ENCODE assay signal across 36 cellular contexts in the genomic region with DNA sequence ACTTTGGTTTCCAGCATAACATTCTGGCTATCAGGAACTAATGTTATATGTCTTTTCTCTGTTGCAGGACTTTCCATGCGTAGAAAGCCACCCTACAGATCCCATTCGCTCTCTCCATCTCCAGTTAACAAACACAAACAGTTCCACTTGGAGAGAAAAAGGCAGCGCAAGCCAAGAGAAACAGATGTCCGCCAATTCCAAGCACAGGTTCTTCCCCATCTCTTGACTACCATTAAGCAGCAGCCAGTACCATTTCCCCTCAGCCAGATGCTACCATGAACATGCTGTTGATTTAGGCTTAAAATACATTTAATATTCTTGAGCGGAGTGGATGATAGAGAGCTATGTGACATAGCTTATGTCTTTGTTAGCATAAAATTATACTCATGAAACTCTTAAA.
"Had no signal": no experiment of that assay in that cellular context is flagged by ENCODE, and none has a peak within 500 bp of the region (broad histone marks: within the 10 kb centered on the region; RNA-seq: fewer than 3 reads in every experiment).

No MANE protein-coding gene starts in this region.

- H3K4me1 Mint-ChIP-seq: activated B cell treated with CpG ODN at 0.5 μM for 24 hours; activated CD4-positive, alpha-beta memory T cell treated with anti-CD3 and anti-CD28 coated beads, Interleukin-2, amount 10 ng/mL, durations not matched to agents 7 days and 5 days; activated CD8-positive, alpha-beta memory T cell treated with anti-CD3 and anti-CD28 coated beads, Interleukin-2, amount 10 ng/mL, durations not matched to agents 7 days and 5 days; brain had no signal

- FAIRE-seq: bronchial epithelial cell had no signal

- H3K27ac Mint-ChIP-seq: activated B cell treated with CpG ODN at 0.5 μM for 24 hours; activated CD4-positive, alpha-beta memory T cell treated with anti-CD3 and anti-CD28 coated beads, Interleukin-2, amount 10 ng/mL, durations not matched to agents 7 days and 5 days; activated CD8-positive, alpha-beta memory T cell treated with anti-CD3 and anti-CD28 coated beads, Interleukin-2, amount 10 ng/mL, durations not matched to agents 7 days and 5 days had no signal

- DNase-seq: activated B cell treated with CpG ODN at 0.5 μM for 24 hours; activated CD4-positive, alpha-beta memory T cell treated with anti-CD3 and anti-CD28 coated beads, Interleukin-2, amount 10 ng/mL, durations not matched to agents 7 days and 5 days; activated CD4-positive, alpha-beta T cell treated with anti-CD3 and anti-CD28 coated beads for 1 hour; activated CD4-positive, alpha-beta T cell treated with anti-CD3 and anti-CD28 coated beads for 48 hours; activated CD8-positive, alpha-beta memory T cell treated with anti-CD3 and anti-CD28 coated beads for 24 hours; activated CD8-positive, alpha-beta memory T cell treated with anti-CD3 and anti-CD28 coated beads, Interleukin-2, amount 10 ng/mL, durations not matched to agents 7 days and 5 days; activated CD8-positive, alpha-beta memory T cell treated with anti-CD3 and anti-CD28 coated beads, Interleukin-2, amount 50 U/mL, for 48 hours; activated effector memory CD4-positive, alpha-beta T cell treated with Interleukin-2 at 50 U/mL for 16 hours; activated naive CD4-positive, alpha-beta T cell treated with anti-CD3 and anti-CD28 coated beads, Interleukin-2, amount 50 U/mL, for 16 hours; activated T-cell treated with anti-CD3 and anti-CD28 coated beads, Interleukin-2, amount 50 U/mL, for 1 hour; anterior cingulate cortex; caudate nucleus; NCI-H1092 treated with DMSO at 0.1 percent for 48 hours; NCI-H1417; NCI-H146; NCI-H187; NCI-H2029 treated with DMSO at 0.1 percent for 48 hours; NCI-H2107; NCI-H2171; NCI-H510A; NCI-H526; NCI-H748 treated with DMSO at 0.1 percent for 48 hours; NK-92 treated with Interleukin-12 subunit alpha and Interleukin-12 subunit beta, amount 100 ng/mL, for 24 hours; PC-3; Peyer's patch; RPMI8226; SHP77 treated with DMSO at 0.1 percent for 48 hours; SW 1271; T-helper 1 cell; T-helper 2 cell; T-helper 9 cell had no signal

- ATAC-seq: activated CD8-positive, alpha-beta memory T cell treated with anti-CD3 and anti-CD28 coated beads, Interleukin-2, amount 10 ng/mL, durations not matched to agents 7 days and 5 days; PC-3 had no signal

- H3K27me3 ChIP-seq: Peyer's patch, SJSA1 had no signal

- H3K9me3 ChIP-seq: Peyer's patch, SJSA1 had no signal

- H3K27me3 Mint-ChIP-seq: activated B cell treated with CpG ODN at 0.5 μM for 24 hours; activated CD4-positive, alpha-beta memory T cell treated with anti-CD3 and anti-CD28 coated beads, Interleukin-2, amount 10 ng/mL, durations not matched to agents 7 days and 5 days; activated CD8-positive, alpha-beta memory T cell treated with anti-CD3 and anti-CD28 coated beads, Interleukin-2, amount 10 ng/mL, durations not matched to agents 7 days and 5 days; brain had no signal

- H3K4me3 Mint-ChIP-seq: activated B cell treated with CpG ODN at 0.5 μM for 24 hours; activated CD4-positive, alpha-beta memory T cell treated with anti-CD3 and anti-CD28 coated beads, Interleukin-2, amount 10 ng/mL, durations not matched to agents 7 days and 5 days; activated CD8-positive, alpha-beta memory T cell treated with anti-CD3 and anti-CD28 coated beads, Interleukin-2, amount 10 ng/mL, durations not matched to agents 7 days and 5 days; brain had no signal

- H3K4me1 ChIP-seq: Peyer's patch had no signal

- H3K4me3 ChIP-seq: Peyer's patch, SJSA1 had no signal

- H3K27ac ChIP-seq: KMS-11, Peyer's patch, SJSA1, VCaP had no signal

- H3K9ac ChIP-seq: KMS-11 had no signal

- H3K9me3 Mint-ChIP-seq: activated B cell treated with CpG ODN at 0.5 μM for 24 hours; activated CD4-positive, alpha-beta memory T cell treated with anti-CD3 and anti-CD28 coated beads, Interleukin-2, amount 10 ng/mL, durations not matched to agents 7 days and 5 days; brain had no signal

- H3K4me2 ChIP-seq: KMS-11 had no signal
